11 cellular contexts compared by ENCODE assay signal in genomic region chr11:128195057-128195751, GRCh38.
DNase-seq lines count a peak whose midpoint lies in the region; TF ChIP-seq lines count a peak whose summit lies in the region.
"Had no signal": no experiment of that assay in that cellular context is flagged by ENCODE, and none has a peak within 500 bp of the region (broad histone marks: within the 10 kb centered on the region; RNA-seq: fewer than 3 reads in every experiment).

No MANE protein-coding gene starts in this region.

- peak overlapping the region; percentile 20 for H3K4me2 ChIP-seq in smooth muscle cell

- H3F3A ChIP-seq in smooth muscle cell (ENCODE audit: low read depth) = no peaks in the 10 kb centered on the region

- H3K4me3 ChIP-seq in smooth muscle cell = no peak overlapping the region
- H3K4me3 ChIP-seq: tibial artery had no signal

- no peaks in the 10 kb centered on the region for H3K27me3 ChIP-seq in smooth muscle cell (ENCODE audit: low read depth)
- H3K27me3 ChIP-seq: tibial artery had no signal

- no peaks in the 10 kb centered on the region for H3K9me3 ChIP-seq in KOPT-K1 (ENCODE audit: insufficient read depth, low read length, poor library complexity, severe bottlenecking)
- no peaks in the 10 kb centered on the region for H3K9me3 ChIP-seq in smooth muscle cell (replicated peaks; ENCODE audit: low read depth)
- H3K9me3 ChIP-seq: tibial artery had no signal

- no peak overlapping the region for H2AFZ ChIP-seq in smooth muscle cell (ENCODE audit: low read depth)
- H2AFZ ChIP-seq: parathyroid adenoma had no signal

- peak overlapping the region; percentile 32 for H3K27ac ChIP-seq in KOPT-K1 (ENCODE audit: low read depth, low read length, poor library complexity, severe bottlenecking)
- no peak overlapping the region for H3K27ac ChIP-seq in smooth muscle cell (ENCODE audit: low read depth)
- H3K27ac ChIP-seq: parathyroid adenoma, tibial artery had no signal

- H3K79me2 ChIP-seq in smooth muscle cell (ENCODE audit: low read depth) = no peaks in the 10 kb centered on the region
- H3K79me2 ChIP-seq: parathyroid adenoma had no signal

- in situ Hi-C loops in GM13976 (cut with MboI; ENCODE audit: low sequenced_read_pairs, unreplicated experiment) = no loop called here

- H4K20me1 ChIP-seq in smooth muscle cell (ENCODE audit: low read depth) = no peaks in the 10 kb centered on the region

- no peak overlapping the region for H3K9ac ChIP-seq in smooth muscle cell (ENCODE audit: low read depth)
- H3K9ac ChIP-seq: parathyroid adenoma had no signal

- peak in 3 of 5 experiments; percentile 20 to 68 (median 47) for DNase-seq in T-helper 2 cell
- DNase-seq in effector CD4-positive, alpha-beta T cell = peak; percentile 22
- DNase-seq in smooth muscle cell (lab: John Stamatoyannopoulos, UW; ENCODE audit: unreplicated experiment) = no peak
- DNase-seq in LoVo (ENCODE audit: low spot score) = no peak
- no peak for DNase-seq in nucleus accumbens (lab: John Stamatoyannopoulos, UW)
- no peak for DNase-seq in GM13976 (ENCODE audit: low spot score)
- DNase-seq in putamen (ENCODE audit: low spot score) = no peak
- DNase-seq: NCI-H1694 treated with DMSO at 0.1 percent for 48 hours had no signal

- H3K4me1 ChIP-seq in smooth muscle cell (ENCODE audit: low read depth) = no peaks in the 10 kb centered on the region
- H3K4me1 ChIP-seq: parathyroid adenoma, tibial artery had no signal

- no peaks in the 10 kb centered on the region for H3K36me3 ChIP-seq in KOPT-K1 (ENCODE audit: insufficient read depth, low read length)
- no peaks in the 10 kb centered on the region for H3K36me3 ChIP-seq in smooth muscle cell (ENCODE audit: low read depth)
- H3K36me3 ChIP-seq: tibial artery had no signal

- TF ChIP-seq CTCF in smooth muscle cell (IDR thresholded peaks at IDR 0.05; ENCODE audit: borderline replicate concordance, insufficient read depth, poor library complexity, severe bottlenecking) (no peak), GM13976 (IDR thresholded peaks at IDR 0.05; ENCODE audit: borderline replicate concordance, control extremely low read depth, extremely low read depth, insufficient read depth, missing control alignments) (no peak)

- 53% methylated on average over 6 of the region's 6 CpGs for WGBS in smooth muscle cell (ENCODE audit: low lambda C conversion rate)

Comparison
In these comparisons a context has a peak if more than half of its experiments do, and no peak if none do; other contexts are left out.
1. DNase-seq: peak in T-helper 2 cell (3 of 5) and effector CD4-positive, alpha-beta T cell (single experiment); none in smooth muscle cell (single experiment), LoVo (single experiment), nucleus accumbens (0 of 56), GM13976 (single experiment) and putamen (single experiment).